ENCODE assay signal across 26 cellular contexts in the genomic region with DNA sequence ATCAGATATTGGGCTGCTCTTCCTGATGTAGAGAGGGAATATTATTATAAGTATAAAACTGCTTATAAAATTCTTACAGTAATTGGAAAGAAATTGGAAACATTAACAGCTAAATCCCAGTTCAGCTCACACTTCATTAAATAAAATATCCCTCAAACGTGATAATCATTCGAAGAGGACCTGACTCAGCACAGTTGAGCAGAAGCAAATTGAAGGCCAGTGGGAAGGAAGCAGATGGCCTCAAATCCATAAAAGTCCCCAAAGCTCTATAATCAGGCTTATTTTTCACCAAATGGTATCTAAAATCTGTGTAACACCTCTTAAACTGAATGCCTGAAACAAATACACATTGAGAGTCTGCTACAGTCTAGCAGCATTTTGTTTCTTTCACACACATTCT.
"Had no signal": no experiment of that assay in that cellular context is flagged by ENCODE, and none has a peak within 500 bp of the region (broad histone marks: within the 10 kb centered on the region; RNA-seq: fewer than 3 reads in every experiment).

No MANE protein-coding gene starts in this region.

- H3K9me3 ChIP-seq: neutrophil, psoas muscle, right lobe of liver, thoracic aorta, thyroid gland, tibial nerve, vagina had no signal

- H3K27me3 ChIP-seq: neutrophil, right lobe of liver, sigmoid colon, stomach, thyroid gland, tibial nerve, upper lobe of left lung, vagina had no signal

- ATAC-seq: natural killer cell treated with Interleukin-12 subunit alpha and Interleukin-12 subunit beta and Interleukin-15 and Interleukin-18, amount 100 ng/mL, for 72 hours; psoas muscle; right cardiac atrium; right lobe of liver; stimulated activated effector memory CD8-positive, alpha-beta T cell treated with anti-CD3 and anti-CD28 coated beads, Interleukin-12 subunit alpha, Interleukin-12 subunit beta, amount 100 ng/mL, for 72 hours; stimulated activated naive B cell treated with anti-CD40 and anti-IgM and Interleukin-4, amounts not matched to agents 10 μg/mL and 1 μg/mL and 100 μg/mL, for 72 hours had no signal

- H3K4me1 ChIP-seq: parathyroid adenoma, psoas muscle, right lobe of liver, upper lobe of left lung, vagina had no signal

- H3K27ac ChIP-seq: neutrophil, parathyroid adenoma, psoas muscle, right lobe of liver, sigmoid colon, stomach, thoracic aorta, thyroid gland, tibial nerve, upper lobe of left lung, vagina had no signal

- H3K9ac ChIP-seq: parathyroid adenoma had no signal

- FAIRE-seq: small intestine, urothelium cell line had no signal

- H2AFZ ChIP-seq: parathyroid adenoma had no signal

- H3K36me3 ChIP-seq: neutrophil, right lobe of liver, sigmoid colon, stomach, thoracic aorta, thyroid gland, tibial nerve, upper lobe of left lung, vagina had no signal

- H3K79me2 ChIP-seq: parathyroid adenoma had no signal

- DNase-seq: nephron progenitor cell; nucleus accumbens; posterior cingulate gyrus; psoas muscle; right cardiac atrium; right lobe of liver; sigmoid colon; small intestine; stimulated activated CD4-positive, alpha-beta T cell treated with anti-CD3 and anti-CD28 coated beads, Interleukin-15, amount 100 ng/mL, for 24 hours; stimulated activated CD4-positive, alpha-beta T cell treated with anti-CD3 and anti-CD28 coated beads, Interleukin-2, amount 100 ng/mL, for 24 hours; stimulated activated CD4-positive, alpha-beta T cell treated with anti-CD3 and anti-CD28 coated beads, Interleukin-2, amount 100 ng/mL, for 48 hours; stimulated activated CD4-positive, alpha-beta T cell treated with anti-CD3 and anti-CD28 coated beads, Interleukin-4, amount 100 ng/mL, for 24 hours; stimulated activated naive B cell treated with anti-CD40 and anti-IgM and Interleukin-4, amounts not matched to agents 10 μg/mL and 1 μg/mL and 100 μg/mL, for 72 hours; stimulated activated naive CD4-positive, alpha-beta T cell treated with Interleukin-2 at 50 U/mL for 16 hours; stomach; thyroid gland; trophoblast cell; upper lobe of left lung had no signal

- H3K4me3 ChIP-seq: psoas muscle, right lobe of liver, sigmoid colon, stomach, thoracic aorta, thyroid gland, tibial nerve, upper lobe of left lung, vagina had no signal
